ENCODE assay signal across 34 cellular contexts in genomic region chr13:43653980-43654379, GRCh38.
"Had no signal": no experiment of that assay in that cellular context is flagged by ENCODE, and none has a peak within 500 bp of the region (broad histone marks: within the 10 kb centered on the region; RNA-seq: fewer than 3 reads in every experiment).

No MANE protein-coding gene starts in this region.

- H3K4me3 ChIP-seq: MG63 had no signal

- H3K27me3 ChIP-seq: MG63 had no signal

- DNase-seq: Karpas-422, Kasumi-1, MG63, MM.1S, MV-4-11, NCI-H1092, NCI-H1092 treated with DMSO at 0.1 percent for 48 hours, NCI-H1105, NCI-H1105 treated with DMSO at 0.1 percent for 48 hours, NCI-H1417, NCI-H1417 treated with DMSO at 0.1 percent for 48 hours, NCI-H1436, NCI-H1436 treated with DMSO at 0.1 percent for 48 hours, NCI-H146, NCI-H1694, NCI-H1694 treated with DMSO at 0.1 percent for 48 hours, NCI-H187, NCI-H187 treated with DMSO at 0.1 percent for 48 hours, NCI-H1930, NCI-H2029, NCI-H2029 treated with DMSO at 0.1 percent for 48 hours, NCI-H2081, NCI-H2081 treated with DMSO at 0.1 percent for 48 hours, NCI-H2107, NCI-H2171, NCI-H2171 treated with DMSO at 0.1 percent for 48 hours, NCI-H2227 treated with DMSO at 0.1 percent for 48 hours, NCI-H226, NCI-H345, NCI-H446, NCI-H446 treated with DMSO at 0.1 percent for 48 hours, NCI-H510A, NCI-H510A treated with DMSO at 0.1 percent for 48 hours, NCI-H524 had no signal

- H3K9me3 ChIP-seq: MG63 had no signal

- H3K36me3 ChIP-seq: MG63 had no signal
